2 cellular contexts compared by ENCODE assay signal in the genomic region with DNA sequence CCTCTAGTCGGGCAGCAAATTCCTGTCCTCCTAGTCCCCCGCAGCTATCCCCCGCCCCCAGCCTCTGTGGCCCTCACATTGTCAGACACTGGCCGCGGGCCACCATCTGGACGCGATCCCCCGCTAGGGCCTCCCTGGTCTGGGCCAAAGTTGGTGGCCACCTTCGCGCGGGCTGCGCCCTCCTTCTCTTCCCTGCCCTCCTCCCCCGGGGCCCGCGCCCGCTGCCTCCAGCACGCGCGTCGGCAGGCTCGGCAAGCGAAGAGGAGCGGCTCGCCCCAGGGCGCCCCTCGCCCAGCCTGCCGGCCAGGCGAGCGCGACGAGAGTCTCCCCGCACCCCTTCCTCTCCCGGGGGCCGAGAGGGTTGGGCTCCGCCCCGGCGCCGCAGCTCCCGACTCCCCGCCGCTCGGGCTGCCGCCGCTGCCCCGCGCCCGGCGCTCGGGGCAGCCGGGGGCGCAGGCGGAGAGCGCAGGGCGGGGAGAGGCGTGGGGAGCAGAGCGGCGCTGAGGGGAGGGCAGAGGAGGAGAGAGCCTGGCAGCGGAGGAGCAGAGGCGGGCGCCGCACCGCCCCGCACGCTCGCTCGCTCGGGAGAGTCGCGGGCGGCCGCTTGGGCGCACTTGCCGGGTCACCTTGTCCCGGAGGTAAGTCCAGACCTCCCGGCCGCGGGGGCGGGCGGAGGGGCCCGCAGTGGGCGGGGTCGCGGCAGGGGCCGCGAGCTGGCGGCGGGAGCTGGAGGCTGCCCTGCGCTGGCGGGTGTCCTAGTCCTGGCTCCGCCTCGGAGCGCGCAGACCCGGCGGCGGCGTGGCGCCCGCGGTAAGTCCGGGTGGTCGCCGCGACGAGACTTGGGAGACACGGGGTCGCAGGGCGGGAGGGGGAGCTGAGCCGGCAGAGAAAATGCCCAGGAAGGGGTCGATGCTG.
TF ChIP-seq lines count a peak whose summit lies in the region.

A gene (plus strand): TSS at position 514 of the 915 bp plus-strand sequence. CDS start 73,469 bp downstream, outside the sequence.

TF ChIP-seq in SK-N-SH, 30 proteins besides CTCF, POLR2A, EP300 and RAD21 (continued from another document):
- TF ChIP-seq, protein P1, sequence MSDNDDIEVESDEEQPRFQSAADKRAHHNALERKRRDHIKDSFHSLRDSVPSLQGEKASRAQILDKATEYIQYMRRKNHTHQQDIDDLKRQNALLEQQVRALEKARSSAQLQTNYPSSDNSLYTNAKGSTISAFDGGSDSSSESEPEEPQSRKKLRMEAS (IDR thresholded peaks at IDR 0.05; ENCODE audit: low read depth) = no peak
- no peak for TF ChIP-seq TEAD4 (IDR thresholded peaks at IDR 0.05; ENCODE audit: borderline replicate concordance, insufficient read depth)
TF ChIP-seq in SK-N-SH: peak in this region for 0.

TF ChIP-seq in SK-N-SH treated with all-trans-retinoic acid at 6 μM for 48 hours, 23 proteins besides CTCF, POLR2A, EP300 and RAD21 (continued from another document):
- TF ChIP-seq, protein P2, sequence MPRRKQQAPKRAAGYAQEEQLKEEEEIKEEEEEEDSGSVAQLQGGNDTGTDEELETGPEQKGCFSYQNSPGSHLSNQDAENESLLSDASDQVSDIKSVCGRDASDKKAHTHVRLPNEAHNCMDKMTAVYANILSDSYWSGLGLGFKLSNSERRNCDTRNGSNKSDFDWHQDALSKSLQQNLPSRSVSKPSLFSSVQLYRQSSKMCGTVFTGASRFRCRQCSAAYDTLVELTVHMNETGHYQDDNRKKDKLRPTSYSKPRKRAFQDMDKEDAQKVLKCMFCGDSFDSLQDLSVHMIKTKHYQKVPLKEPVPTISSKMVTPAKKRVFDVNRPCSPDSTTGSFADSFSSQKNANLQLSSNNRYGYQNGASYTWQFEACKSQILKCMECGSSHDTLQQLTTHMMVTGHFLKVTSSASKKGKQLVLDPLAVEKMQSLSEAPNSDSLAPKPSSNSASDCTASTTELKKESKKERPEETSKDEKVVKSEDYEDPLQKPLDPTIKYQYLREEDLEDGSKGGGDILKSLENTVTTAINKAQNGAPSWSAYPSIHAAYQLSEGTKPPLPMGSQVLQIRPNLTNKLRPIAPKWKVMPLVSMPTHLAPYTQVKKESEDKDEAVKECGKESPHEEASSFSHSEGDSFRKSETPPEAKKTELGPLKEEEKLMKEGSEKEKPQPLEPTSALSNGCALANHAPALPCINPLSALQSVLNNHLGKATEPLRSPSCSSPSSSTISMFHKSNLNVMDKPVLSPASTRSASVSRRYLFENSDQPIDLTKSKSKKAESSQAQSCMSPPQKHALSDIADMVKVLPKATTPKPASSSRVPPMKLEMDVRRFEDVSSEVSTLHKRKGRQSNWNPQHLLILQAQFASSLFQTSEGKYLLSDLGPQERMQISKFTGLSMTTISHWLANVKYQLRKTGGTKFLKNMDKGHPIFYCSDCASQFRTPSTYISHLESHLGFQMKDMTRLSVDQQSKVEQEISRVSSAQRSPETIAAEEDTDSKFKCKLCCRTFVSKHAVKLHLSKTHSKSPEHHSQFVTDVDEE (CRISPR knock-in tag; IDR thresholded peaks at IDR 0.05) = no peak
- TF ChIP-seq GLIS3 (CRISPR knock-in tag; IDR thresholded peaks at IDR 0.05) (no peak), RARB (CRISPR knock-in tag; IDR thresholded peaks at IDR 0.05) (no peak), ZNF70 (CRISPR knock-in tag; IDR thresholded peaks at IDR 0.05) (no peak), CSDC2 (CRISPR knock-in tag; IDR thresholded peaks at IDR 0.05) (no peak), ZFP30 (CRISPR knock-in tag; IDR thresholded peaks at IDR 0.05) (no peak)
- TF ChIP-seq, protein P3, sequence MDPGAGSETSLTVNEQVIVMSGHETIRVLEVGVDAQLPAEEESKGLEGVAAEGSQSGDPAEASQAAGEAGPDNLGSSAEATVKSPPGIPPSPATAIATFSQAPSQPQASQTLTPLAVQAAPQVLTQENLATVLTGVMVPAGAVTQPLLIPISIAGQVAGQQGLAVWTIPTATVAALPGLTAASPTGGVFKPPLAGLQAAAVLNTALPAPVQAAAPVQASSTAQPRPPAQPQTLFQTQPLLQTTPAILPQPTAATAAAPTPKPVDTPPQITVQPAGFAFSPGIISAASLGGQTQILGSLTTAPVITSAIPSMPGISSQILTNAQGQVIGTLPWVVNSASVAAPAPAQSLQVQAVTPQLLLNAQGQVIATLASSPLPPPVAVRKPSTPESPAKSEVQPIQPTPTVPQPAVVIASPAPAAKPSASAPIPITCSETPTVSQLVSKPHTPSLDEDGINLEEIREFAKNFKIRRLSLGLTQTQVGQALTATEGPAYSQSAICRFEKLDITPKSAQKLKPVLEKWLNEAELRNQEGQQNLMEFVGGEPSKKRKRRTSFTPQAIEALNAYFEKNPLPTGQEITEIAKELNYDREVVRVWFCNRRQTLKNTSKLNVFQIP (CRISPR knock-in tag; IDR thresholded peaks at IDR 0.05; ENCODE audit: borderline replicate concordance, low read depth) = no peak
